16 cellular contexts compared by ENCODE assay signal in the genomic region with DNA sequence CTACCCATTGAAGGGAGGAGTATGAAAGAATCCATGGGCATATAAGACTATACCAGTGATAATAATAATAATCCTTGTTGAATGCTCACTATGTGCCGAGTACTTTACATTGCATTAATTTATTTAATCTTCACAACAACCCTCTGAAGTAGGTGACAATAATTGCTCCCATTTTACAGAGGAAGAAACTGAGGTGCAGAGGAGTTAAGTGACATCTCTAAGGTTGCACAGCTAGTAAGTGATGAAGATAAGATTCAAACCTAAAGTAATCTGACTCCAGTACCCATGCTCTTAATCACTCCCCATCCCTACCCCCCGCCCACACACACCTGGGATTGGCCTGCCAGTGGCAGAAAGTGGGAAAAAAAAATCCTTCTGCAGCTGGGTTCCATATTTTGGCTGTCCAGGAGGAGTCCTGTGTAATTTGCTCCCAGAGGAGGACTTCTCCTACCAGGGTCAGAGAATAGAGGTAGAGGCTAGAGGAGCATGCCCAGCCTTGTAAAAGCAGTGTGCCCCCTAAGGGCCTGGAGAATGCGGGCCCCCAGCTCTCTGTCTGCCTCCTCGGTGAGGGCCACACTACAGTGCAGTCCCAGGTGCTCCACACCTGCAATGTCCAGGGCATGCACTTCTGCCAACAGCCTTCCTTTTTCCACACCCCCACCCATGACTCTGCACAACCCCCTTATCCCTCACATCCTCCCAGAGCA. TPM values are rescaled to one million over a fixed set of nuclear protein-coding genes. Genes with fewer than 3 reads are reported as not detected.
DNase-seq lines count a peak whose midpoint lies in the region; ATAC-seq, FAIRE-seq and TF ChIP-seq lines count a peak whose summit lies in the region.
"Had no signal": no experiment of that assay in that cellular context is flagged by ENCODE, and none has a peak within 500 bp of the region (broad histone marks: within the 10 kb centered on the region; RNA-seq: fewer than 3 reads in every experiment).

No MANE protein-coding gene starts in this region.

- H3K27ac Mint-ChIP-seq in Calu3 (ENCODE audit: unreplicated experiment) (no peak overlapping the region), astrocyte (ENCODE audit: unreplicated experiment) (no peak overlapping the region), glutamatergic neuron (ENCODE audit: unreplicated experiment) (peak overlapping the region; percentile 62)
- no peak overlapping the region for H3K27ac Mint-ChIP-seq in activated T-helper 2 cell treated with anti-CD3 and anti-CD28 coated beads, Interferon-gamma antibody, Interleukin-2, Interleukin-4, amounts not matched to agents 10 μg/mL and 5 μg/mL and 100 μg/mL, durations not matched to agents 14 hours and 24 hours and 36 hours

- H3K27ac ChIP-seq in astrocyte (ENCODE audit: low read depth, low read length) (no peak overlapping the region), parathyroid adenoma (no peak overlapping the region)
- H3K27ac ChIP-seq: C4-2B had no signal

- TF ChIP-seq CTCF in Calu3 (IDR thresholded peaks at IDR 0.05; ENCODE audit: unreplicated experiment) (no peak), astrocyte (IDR thresholded peaks at IDR 0.05; ENCODE audit: insufficient read depth, low read depth, low read length) (no peak), glutamatergic neuron (IDR thresholded peaks at IDR 0.05; ENCODE audit: partially characterized antibody, unreplicated experiment) (no peak), parathyroid adenoma (IDR thresholded peaks at IDR 0.05) (no peak)

- ATAC-seq in GM18909 (IDR thresholded peaks at IDR 0.05; ENCODE audit: poor library complexity, unreplicated experiment): no peak
- ATAC-seq in GM18519 (IDR thresholded peaks at IDR 0.05; ENCODE audit: low FRiP score, unreplicated experiment): no peak
- ATAC-seq: mucosa of descending colon had no signal

- no peaks in the 10 kb centered on the region for H3K9me3 Mint-ChIP-seq in Calu3 (ENCODE audit: low read depth, unreplicated experiment)
- H3K9me3 Mint-ChIP-seq in astrocyte (ENCODE audit: unreplicated experiment): no peaks in the 10 kb centered on the region
- peaks cover 14% of the 10 kb centered on the region for H3K9me3 Mint-ChIP-seq in glutamatergic neuron (ENCODE audit: unreplicated experiment)
- no peaks in the 10 kb centered on the region for H3K9me3 Mint-ChIP-seq in activated T-helper 2 cell treated with anti-CD3 and anti-CD28 coated beads, Interferon-gamma antibody, Interleukin-2, Interleukin-4, amounts not matched to agents 10 μg/mL and 5 μg/mL and 100 μg/mL, durations not matched to agents 14 hours and 24 hours and 36 hours

- BruUV-seq in Calu3 (replicated peaks; lab: Mats Ljungman, UMichigan): no TSS peak

- H3K9me3 ChIP-seq in astrocyte (ENCODE audit: insufficient read depth, low read depth, low read length): no peaks in the 10 kb centered on the region
- no peaks in the 10 kb centered on the region for H3K9me3 ChIP-seq in parathyroid adenoma (ENCODE audit: control insufficient read depth, low read length)
- H3K9me3 ChIP-seq: mucosa of descending colon had no signal

- H3K4me3 Mint-ChIP-seq in Calu3 (ENCODE audit: low read depth, unreplicated experiment) (peak overlapping the region; percentile 46), astrocyte (ENCODE audit: unreplicated experiment) (no peak overlapping the region), glutamatergic neuron (ENCODE audit: unreplicated experiment) (peak overlapping the region; percentile 73)
- H3K4me3 Mint-ChIP-seq in activated T-helper 2 cell treated with anti-CD3 and anti-CD28 coated beads, Interferon-gamma antibody, Interleukin-2, Interleukin-4, amounts not matched to agents 10 μg/mL and 5 μg/mL and 100 μg/mL, durations not matched to agents 14 hours and 24 hours and 36 hours (ENCODE audit: low read depth): no peak overlapping the region

- H3K4me2 ChIP-seq in astrocyte (ENCODE audit: low read length) (peak overlapping the region; percentile 81), parathyroid adenoma (ENCODE audit: low read length) (peak overlapping the region; percentile 82)

- H3K36me3 ChIP-seq in astrocyte (ENCODE audit: insufficient read depth, low read length) (no peaks in the 10 kb centered on the region), parathyroid adenoma (ENCODE audit: control insufficient read depth, insufficient read depth, low read length) (no peaks in the 10 kb centered on the region)

- H2AFZ ChIP-seq in astrocyte (ENCODE audit: low read depth, low read length): peak overlapping the region; percentile 58
- peak overlapping the region; percentile 81 for H2AFZ ChIP-seq in parathyroid adenoma

- CTCF ChIA-PET in Calu3 (lab: Charles Lee): interaction anchor here (0.5 to 0.7 kb wide), 4 partner anchors 30 to 116 kb away, joined by 3 to 8 read pairs (median 5); no protein-coding TSS in a partner anchor

- H3K27me3 Mint-ChIP-seq in Calu3 (ENCODE audit: unreplicated experiment) (peaks cover 84% of the 10 kb centered on the region), astrocyte (ENCODE audit: low read depth, unreplicated experiment) (peaks cover 41% of the 10 kb centered on the region), glutamatergic neuron (ENCODE audit: unreplicated experiment) (peaks cover 19% of the 10 kb centered on the region)
- peaks cover 5% of the 10 kb centered on the region for H3K27me3 Mint-ChIP-seq in activated T-helper 2 cell treated with anti-CD3 and anti-CD28 coated beads, Interferon-gamma antibody, Interleukin-2, Interleukin-4, amounts not matched to agents 10 μg/mL and 5 μg/mL and 100 μg/mL, durations not matched to agents 14 hours and 24 hours and 36 hours (ENCODE audit: low read depth)

- H3K9ac ChIP-seq in astrocyte (ENCODE audit: low read length): no peak overlapping the region
- H3K9ac ChIP-seq in parathyroid adenoma: no peak overlapping the region

- FAIRE-seq in astrocyte (lab: Jason Lieb, UNC): no peak

- H4K20me1 ChIP-seq in astrocyte (ENCODE audit: insufficient read depth, low read length): no peaks in the 10 kb centered on the region

- intact Hi-C loops in Calu3 (cut with micrococcal nuclease; ENCODE audit: unreplicated experiment): no loop called here
- intact Hi-C loops in activated T-helper 2 cell treated with anti-CD3 and anti-CD28 coated beads, Interferon-gamma antibody, Interleukin-2, Interleukin-4, amounts not matched to agents 10 μg/mL and 5 μg/mL and 100 μg/mL, durations not matched to agents 14 hours and 24 hours and 36 hours (cut with micrococcal nuclease): no loop called here

- H3K4me1 ChIP-seq in astrocyte (ENCODE audit: insufficient read depth, low read length) (peaks cover 17% of the 10 kb centered on the region), parathyroid adenoma (no peaks in the 10 kb centered on the region)

- no peaks in the 10 kb centered on the region for H3K36me3 Mint-ChIP-seq in Calu3 (ENCODE audit: insufficient read depth, unreplicated experiment)
- peaks cover 2% of the 10 kb centered on the region for H3K36me3 Mint-ChIP-seq in astrocyte (ENCODE audit: low read depth, unreplicated experiment)
- H3K36me3 Mint-ChIP-seq in glutamatergic neuron (ENCODE audit: unreplicated experiment): no peaks in the 10 kb centered on the region
- H3K36me3 Mint-ChIP-seq in activated T-helper 2 cell treated with anti-CD3 and anti-CD28 coated beads, Interferon-gamma antibody, Interleukin-2, Interleukin-4, amounts not matched to agents 10 μg/mL and 5 μg/mL and 100 μg/mL, durations not matched to agents 14 hours and 24 hours and 36 hours (ENCODE audit: low read depth): no peaks in the 10 kb centered on the region

- DNase-seq in Calu3 (no peak), astrocyte (ENCODE audit: low read depth) (no peak), glutamatergic neuron (no peak), NCI-H526 (lab: John Stamatoyannopoulos, UW) (no peak)
- no peak for DNase-seq in activated T-helper 2 cell treated with anti-CD3 and anti-CD28 coated beads, Interferon-gamma antibody, Interleukin-2, Interleukin-4, amounts not matched to agents 10 μg/mL and 5 μg/mL and 100 μg/mL, durations not matched to agents 14 hours and 24 hours and 36 hours (ENCODE audit: low spot score)
- DNase-seq: activated CD4-positive, alpha-beta T cell treated with anti-CD3 and anti-CD28 coated beads, Interleukin-2, amount 50 U/mL, for 48 hours; activated gamma-delta T cell treated with Interleukin-2 at 50 U/mL for 16 hours; head of caudate nucleus; KBM-7; mucosa of descending colon; NCI-H187 treated with DMSO at 0.1 percent for 48 hours; T-helper 2 cell had no signal

- H3K27me3 ChIP-seq in astrocyte (ENCODE audit: insufficient read depth, low read length) (peaks cover 3% of the 10 kb centered on the region), parathyroid adenoma (ENCODE audit: control insufficient read depth, insufficient read depth, low read length) (no peaks in the 10 kb centered on the region)

- peak overlapping the region; percentile 49 for H3K4me3 ChIP-seq in astrocyte (ENCODE audit: insufficient read depth, low read depth, low read length)
- peak overlapping the region; percentile 42 for H3K4me3 ChIP-seq in parathyroid adenoma (ENCODE audit: low read depth, low read length)
- H3K4me3 ChIP-seq: mucosa of descending colon had no signal

- no peaks in the 10 kb centered on the region for H3K79me2 ChIP-seq in astrocyte (ENCODE audit: insufficient read depth, low read length)
- no peaks in the 10 kb centered on the region for H3K79me2 ChIP-seq in parathyroid adenoma

- H3K4me1 Mint-ChIP-seq in Calu3 (ENCODE audit: low read depth, unreplicated experiment) (peaks cover 19% of the 10 kb centered on the region), astrocyte (ENCODE audit: low read depth, unreplicated experiment) (no peaks in the 10 kb centered on the region), glutamatergic neuron (ENCODE audit: low read depth, unreplicated experiment) (peaks cover 38% of the 10 kb centered on the region)
- no peaks in the 10 kb centered on the region for H3K4me1 Mint-ChIP-seq in activated T-helper 2 cell treated with anti-CD3 and anti-CD28 coated beads, Interferon-gamma antibody, Interleukin-2, Interleukin-4, amounts not matched to agents 10 μg/mL and 5 μg/mL and 100 μg/mL, durations not matched to agents 14 hours and 24 hours and 36 hours (ENCODE audit: low read depth)

RNA-seq across cellular contexts. Expression of gene TMEM53, which starts 57.8 kb away (rescaled TPM):
- total RNA-seq in Calu3 (2022) (10.9 and 13.3 TPM in 2 replicates), astrocyte (5.8 and 7.3 TPM in 2 replicates), glutamatergic neuron (ENCODE audit: unreplicated experiment) (10.1 TPM)
- total RNA-seq in activated T-helper 2 cell treated with anti-CD3 and anti-CD28 coated beads, Interferon-gamma antibody, Interleukin-2, Interleukin-4, amounts not matched to agents 10 μg/mL and 5 μg/mL and 100 μg/mL, durations not matched to agents 14 hours and 24 hours and 36 hours: 6.3 and 6.7 TPM in 2 replicates

RNA-seq across cellular contexts. Expression of gene ARMH1, which starts 58.1 kb away (rescaled TPM):
- 4.7 and 5.8 TPM in 2 replicates for total RNA-seq in Calu3 (2022)
- 2.5 and 4.8 TPM in 2 replicates for total RNA-seq in astrocyte
- total RNA-seq in glutamatergic neuron (ENCODE audit: unreplicated experiment): 4.9 TPM
- total RNA-seq in activated T-helper 2 cell treated with anti-CD3 and anti-CD28 coated beads, Interferon-gamma antibody, Interleukin-2, Interleukin-4, amounts not matched to agents 10 μg/mL and 5 μg/mL and 100 μg/mL, durations not matched to agents 14 hours and 24 hours and 36 hours: 139 and 157 TPM in 2 replicates

Comparison
In these comparisons a context has a peak if more than half of its experiments do, and no peak if none do; other contexts are left out.
1. H3K4me3 Mint-ChIP-seq: peak in Calu3 (single experiment) and glutamatergic neuron (single experiment); none in astrocyte (single experiment) and activated T-helper 2 cell treated with anti-CD3 and anti-CD28 coated beads, Interferon-gamma antibody, Interleukin-2, Interleukin-4, amounts not matched to agents 10 μg/mL and 5 μg/mL and 100 μg/mL, durations not matched to agents 14 hours and 24 hours and 36 hours (single experiment).
2. RNA of gene ARMH1, which starts 58.1 kb away (total RNA-seq): 139 to 157 TPM in activated T-helper 2 cell treated with anti-CD3 and anti-CD28 coated beads, Interferon-gamma antibody, Interleukin-2, Interleukin-4, amounts not matched to agents 10 μg/mL and 5 μg/mL and 100 μg/mL, durations not matched to agents 14 hours and 24 hours and 36 hours; 4.7 to 5.8 TPM in Calu3, 4.9 TPM in glutamatergic neuron (single experiment) and 2.5 to 4.8 TPM in astrocyte; every median in the first group is over 10 times any median in the second.